8 cellular contexts compared by ENCODE assay signal in genomic region chr12:98644433-98644711, GRCh38. TPM values are rescaled to one million over a fixed set of nuclear protein-coding genes. Genes with fewer than 3 reads are reported as not detected.
DNase-seq lines count a peak whose midpoint lies in the region; ATAC-seq lines count a peak whose summit lies in the region.

No MANE protein-coding gene starts in this region.

- peaks cover 9% of the 10 kb centered on the region for H3K4me1 ChIP-seq in ACC112 (ENCODE audit: control insufficient read depth, insufficient read depth, low read length, unreplicated experiment)
- H3K4me1 ChIP-seq in SJCRH30, result no peaks in the 10 kb centered on the region
- H3K4me1 ChIP-seq in neuron (ENCODE audit: insufficient read depth, low read length), result peaks cover 16% of the 10 kb centered on the region

- H2AFZ ChIP-seq in ACC112 (ENCODE audit: low read length, unreplicated experiment), result peak overlapping the region; percentile 80
- peak overlapping the region; percentile 64 for H2AFZ ChIP-seq in neuron (ENCODE audit: low read depth, low read length)

- DNase-seq in SJCRH30, result peak in 1 of 2 experiments; percentile 82
- DNase-seq in epithelial cell of prostate (ENCODE audit: low read depth, low spot score), result no peak
- DNase-seq in OCI-M1 (lab: John Stamatoyannopoulos, UW), result no peak
- no peak for DNase-seq in iPS-NIHi7 (ENCODE audit: extremely low spot score)

- no peaks in the 10 kb centered on the region for H3K9me3 ChIP-seq in SJCRH30 (replicated peaks)
- H3K9me3 ChIP-seq in neuron (ENCODE audit: low read length), result peaks cover 2% of the 10 kb centered on the region

- H3K27me3 ChIP-seq in ACC112 (ENCODE audit: insufficient read depth, low read length), result no peaks in the 10 kb centered on the region
- no peaks in the 10 kb centered on the region for H3K27me3 ChIP-seq in SJCRH30
- H3K27me3 ChIP-seq in neuron (ENCODE audit: insufficient read depth, low read length), result no peaks in the 10 kb centered on the region

- H3K36me3 ChIP-seq in ACC112 (ENCODE audit: insufficient read depth, low read length) (peaks cover 9% of the 10 kb centered on the region; the same call in 1 of the 2 replicates), SJCRH30 (0 out of 2 replicates have a peak, but pooled peaks cover 5% of the 10 kb centered on the region), neuron (ENCODE audit: insufficient read depth, low read length) (peaks cover 19% of the 10 kb centered on the region)

- H3K27ac ChIP-seq in ACC112 (ENCODE audit: low read depth, low read length) (peak overlapping the region; percentile 92), SJCRH30 (peak overlapping the region; percentile 89), epithelial cell of prostate (peak overlapping the region; percentile 76)

- peak; percentile 12 for ATAC-seq in GM18508 (IDR thresholded peaks at IDR 0.05; ENCODE audit: insufficient read depth, unreplicated experiment)
- peak; percentile 22 for ATAC-seq in HG02938 (IDR thresholded peaks at IDR 0.05; ENCODE audit: unreplicated experiment)

- H3K79me2 ChIP-seq in ACC112 (ENCODE audit: control insufficient read depth, insufficient read depth, low read length, unreplicated experiment), result peaks cover 85% of the 10 kb centered on the region

- peak overlapping the region; percentile 100 for H3K4me3 ChIP-seq in ACC112 (ENCODE audit: low read depth, low read length)
- H3K4me3 ChIP-seq in SJCRH30, result peak overlapping the region; percentile 75
- H3K4me3 ChIP-seq in neuron (ENCODE audit: low read length), result peak overlapping the region; percentile 66

RNA-seq across cellular contexts. Expression of gene IKBIP, which starts 0.2 kb away (rescaled TPM):
- total RNA-seq in SJCRH30 (2014; rRNA removed; shearing (Covaris generic)), result 50.6 and 60.5 TPM in 2 replicates

RNA-seq across cellular contexts. Expression of gene APAF1, which starts 0.7 kb away (rescaled TPM):
- 41.2 and 47.4 TPM in 2 replicates for total RNA-seq in SJCRH30 (2014; rRNA removed; shearing (Covaris generic))

RNA-seq across cellular contexts. Expression of gene SLC25A3, which starts 50.9 kb away (rescaled TPM):
- total RNA-seq in SJCRH30 (2014; rRNA removed; shearing (Covaris generic)), result 667 and 695 TPM in 2 replicates
